Comparison of ENCODE assay signal across 8 cellular contexts in genomic region chr22:21938071-21938822, GRCh38. TPM values are rescaled to one million over a fixed set of nuclear protein-coding genes. Genes with fewer than 3 reads are reported as not detected.
DNase-seq lines count a peak whose midpoint lies in the region; ATAC-seq, FAIRE-seq and TF ChIP-seq lines count a peak whose summit lies in the region.

No MANE protein-coding gene starts in this region.

- WGBS in spleen, 5 donors: 3 to 8% (median 5%) methylated on average over 26 to 42 of the region's 42 CpGs

- H3K9me3 Mint-ChIP-seq in activated B cell treated with CpG ODN at 0.5 μM for 24 hours: no peaks in the 10 kb centered on the region

- no peaks in the 10 kb centered on the region for H3K27me3 Mint-ChIP-seq in activated B cell treated with CpG ODN at 0.5 μM for 24 hours

- peaks cover 0 to 67% (median 12%) of the 10 kb centered on the region in 6 donors for H3K36me3 ChIP-seq in spleen

- no peaks in the 10 kb centered on the region for H3K9me3 ChIP-seq in spleen

- H3K4me3 ChIP-seq in cardiac fibroblast (replicated peaks in 1 of 2; ENCODE audit: low read depth in 2 of 2, low read length in 2 of 2) (peak overlapping the region; percentile 49 to 59), spleen (peak overlapping the region; percentile 27 to 72 (median 44))

- peaks cover 52 to 98% (median 83%) of the 10 kb centered on the region in 6 donors for H3K4me1 ChIP-seq in spleen

- no peak for TF ChIP-seq POLR2A in spleen (IDR thresholded peaks at IDR 0.05)

- peak overlapping the region; percentile 78 for H3K27ac ChIP-seq in 22Rv1
- peak overlapping the region; percentile 80 to 95 (median 90) for H3K27ac ChIP-seq in spleen

- peaks cover 62% of the 10 kb centered on the region for H3K4me1 Mint-ChIP-seq in activated B cell treated with CpG ODN at 0.5 μM for 24 hours

- DNase-seq in NCI-H2227 (lab: John Stamatoyannopoulos, UW; ENCODE audit: unreplicated experiment): peak; percentile 96
- DNase-seq in activated B cell treated with CpG ODN at 0.5 μM for 24 hours: peak; percentile 93
- DNase-seq in cardiac fibroblast (ENCODE audit: low read depth in 2 of 2): peak; percentile 95 to 97
- DNase-seq in spleen: peak; percentile 99

- intact Hi-C loops in activated B cell treated with CpG ODN at 0.5 μM for 24 hours (cut with micrococcal nuclease) (loop anchor here (1.0 to 5.0 kb wide), 7 partner anchors 15 to 225 kb away; partner anchors contain the start of genes MAPK1, PPM1F, TOP3B and YPEL1), spleen (cut with DNase I; ENCODE audit: low total_unique reads) (loop anchor here (5.0 kb wide), 1 partner anchor 226 kb away; no protein-coding TSS in a partner anchor)

- H3K4me3 Mint-ChIP-seq in activated B cell treated with CpG ODN at 0.5 μM for 24 hours: peak overlapping the region; percentile 89

- TF ChIP-seq CTCF in 22Rv1 (IDR thresholded peaks at IDR 0.05) (peak; percentile 99), activated B cell treated with CpG ODN at 0.5 μM for 24 hours (IDR thresholded peaks at IDR 0.05) (peak; percentile 80), cardiac fibroblast (IDR thresholded peaks at IDR 0.05; ENCODE audit: low read depth, low read length) (peak; percentile 97), spleen (IDR thresholded peaks at IDR 0.05 in 8 of 11, conservative IDR thresholded peaks at IDR 0.05 in 3 of 11) (peak; percentile 99 to 100 (median 100))

- FAIRE-seq in islet of Langerhans (lab: Jason Lieb, UNC): peak; percentile 45

- CTCF ChIA-PET in activated B cell treated with CpG ODN at 0.5 μM for 24 hours (lab: Charles Lee): interaction anchor here (0.6 to 6.6 kb wide), 19 partner anchors 9 to 292 kb away, joined by 3 to 66 read pairs (median 3); partner anchors contain the start of genes MAPK1, PPM1F and YPEL1

- ATAC-seq in GM18511 (IDR thresholded peaks at IDR 0.05; ENCODE audit: unreplicated experiment): peak; percentile 93
- ATAC-seq in HG03108 (IDR thresholded peaks at IDR 0.05; ENCODE audit: unreplicated experiment): peak; percentile 86
- peak; percentile 95 for ATAC-seq in activated B cell treated with CpG ODN at 0.5 μM for 24 hours (ENCODE audit: low read depth)

- peak overlapping the region; percentile 85 for H3K27ac Mint-ChIP-seq in activated B cell treated with CpG ODN at 0.5 μM for 24 hours

- no peaks in the 10 kb centered on the region for H3K27me3 ChIP-seq in spleen (replicated peaks in 1 of 7)

- peaks cover 10% of the 10 kb centered on the region for H3K36me3 Mint-ChIP-seq in activated B cell treated with CpG ODN at 0.5 μM for 24 hours (ENCODE audit: low read depth)

- POLR2A ChIA-PET in activated B cell treated with CpG ODN at 0.5 μM for 24 hours (lab: Charles Lee): interaction anchor here (1.0 to 2.4 kb wide), 3 partner anchors 11 to 203 kb away, joined by 3 to 9 read pairs (median 4); partner anchors contain the start of genes PPM1F and YPEL1

RNA-seq across cellular contexts. Expression of gene PPM1F, which starts 14.4 kb away (rescaled TPM):
- total RNA-seq in activated B cell treated with CpG ODN at 0.5 μM for 24 hours (18.2 and 21.1 TPM in 2 replicates), spleen (100 to 1,000 TPM in 1 of 7 donors, 10 to 100 TPM in 6; 63.4 to 103 (median 87.8) TPM)
- 10 to 100 TPM; 13.6 to 37.2 (median 14.0) TPM for polyA plus RNA-seq in spleen

RNA-seq across cellular contexts. Expression of gene TOP3B, which starts 44.3 kb away (rescaled TPM):
- total RNA-seq in activated B cell treated with CpG ODN at 0.5 μM for 24 hours (60.4 and 83.4 TPM in 2 replicates), spleen (10 to 100 TPM; 44.8 to 66.4 (median 55.4) TPM)
- 10 to 100 TPM; 12.6 to 23.5 (median 19.5) TPM for polyA plus RNA-seq in spleen

Comparison
In these comparisons a context has a peak if more than half of its experiments do, and no peak if none do; other contexts are left out.
1. Peak in every context shown above with its lines: DNase-seq, ATAC-seq, H3K4me3 ChIP-seq and H3K27ac ChIP-seq.